ENCODE assay signal across 7 cellular contexts in the genomic region with DNA sequence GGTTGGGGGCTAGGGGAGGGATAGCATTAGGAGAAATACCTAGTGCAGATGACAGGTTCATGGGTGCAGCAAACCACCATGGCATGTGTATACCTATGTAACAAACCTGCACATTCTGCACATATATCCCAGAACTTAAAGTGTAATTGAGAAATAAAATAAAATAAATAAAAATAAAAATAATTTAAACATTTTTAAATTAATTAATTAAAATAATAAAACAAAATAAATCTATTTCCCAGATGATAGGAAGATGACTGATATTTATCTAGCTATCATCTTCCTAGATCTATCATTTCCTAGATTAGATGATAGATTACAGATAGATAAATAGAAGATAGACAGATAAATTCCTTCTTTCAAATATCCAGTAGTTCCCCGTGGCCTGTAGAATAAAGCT.
"Had no signal": no experiment of that assay in that cellular context is flagged by ENCODE, and none has a peak within 500 bp of the region (broad histone marks: within the 10 kb centered on the region; RNA-seq: fewer than 3 reads in every experiment).

No MANE protein-coding gene starts in this region.

- ATAC-seq: GM12878 had no signal

- H3K4me3 ChIP-seq: GM12878 had no signal

- FAIRE-seq: GM12878, GM12891, GM12892, GM18507, GM19239 had no signal

- DNase-seq: GDM1, GF-D8 had no signal
